Comparison of ENCODE assay signal across 22 cellular contexts in genomic region chr9:90861826-90862740, GRCh38.
DNase-seq lines count a peak whose midpoint lies in the region; ATAC-seq and TF ChIP-seq lines count a peak whose summit lies in the region.
"Had no signal": no experiment of that assay in that cellular context is flagged by ENCODE, and none has a peak within 500 bp of the region (broad histone marks: within the 10 kb centered on the region; RNA-seq: fewer than 3 reads in every experiment).

No MANE protein-coding gene starts in this region.

- H3K4me3 Mint-ChIP-seq in CD14-positive monocyte (no peak overlapping the region), memory B cell (no peak overlapping the region)
- no peak overlapping the region for H3K4me3 Mint-ChIP-seq in activated CD8-positive, alpha-beta memory T cell treated with anti-CD3 and anti-CD28 coated beads, Interleukin-2, amount 10 ng/mL, durations not matched to agents 7 days and 5 days
- H3K4me3 Mint-ChIP-seq in stimulated activated naive B cell treated with anti-CD40 and anti-IgM and Interleukin-4, amounts not matched to agents 10 μg/mL and 1 μg/mL and 100 μg/mL, for 72 hours = no peak overlapping the region
- H3K4me3 Mint-ChIP-seq: CD8-positive, alpha-beta memory T cell; GM23338 had no signal

- peaks cover 83 to 96% of the 10 kb centered on the region in 2 donors for H3K36me3 Mint-ChIP-seq in CD14-positive monocyte
- no peaks in the 10 kb centered on the region for H3K36me3 Mint-ChIP-seq in activated CD8-positive, alpha-beta memory T cell treated with anti-CD3 and anti-CD28 coated beads, Interleukin-2, amount 10 ng/mL, durations not matched to agents 7 days and 5 days
- H3K36me3 Mint-ChIP-seq in memory B cell = peaks cover 25% of the 10 kb centered on the region
- H3K36me3 Mint-ChIP-seq in stimulated activated naive B cell treated with anti-CD40 and anti-IgM and Interleukin-4, amounts not matched to agents 10 μg/mL and 1 μg/mL and 100 μg/mL, for 72 hours = peaks cover 32 to 70% of the 10 kb centered on the region in 2 donors
- H3K36me3 Mint-ChIP-seq: CD8-positive, alpha-beta memory T cell had no signal

- H3K9me3 Mint-ChIP-seq in CD14-positive monocyte (peaks cover 0 to 2% (median 0%) of the 10 kb centered on the region in 7 donors), memory B cell (no peaks in the 10 kb centered on the region)
- no peaks in the 10 kb centered on the region for H3K9me3 Mint-ChIP-seq in activated CD8-positive, alpha-beta memory T cell treated with anti-CD3 and anti-CD28 coated beads, Interleukin-2, amount 10 ng/mL, durations not matched to agents 7 days and 5 days (ENCODE audit: low read depth)
- H3K9me3 Mint-ChIP-seq in stimulated activated naive B cell treated with anti-CD40 and anti-IgM and Interleukin-4, amounts not matched to agents 10 μg/mL and 1 μg/mL and 100 μg/mL, for 72 hours = no peaks in the 10 kb centered on the region
- H3K9me3 Mint-ChIP-seq: CD8-positive, alpha-beta memory T cell; GM23338 had no signal

- DNase-seq in CD14-positive monocyte (ENCODE audit: low spot score) = no peak
- DNase-seq in activated CD8-positive, alpha-beta memory T cell treated with anti-CD3 and anti-CD28 coated beads, Interleukin-2, amount 10 ng/mL, durations not matched to agents 7 days and 5 days = peak; percentile 16
- no peak for DNase-seq in memory B cell (ENCODE audit: low spot score in 2 of 2)
- DNase-seq in stimulated activated naive B cell treated with anti-CD40 and anti-IgM and Interleukin-4, amounts not matched to agents 10 μg/mL and 1 μg/mL and 100 μg/mL, for 72 hours = no peak
- no peak for DNase-seq in 8988T
- no peak for DNase-seq in NCI-H226
- no peak for DNase-seq in NCI-H187 (lab: John Stamatoyannopoulos, UW)
- DNase-seq: Calu3; CD8-positive, alpha-beta memory T cell; DMS79 treated with DMSO at 0.1 percent for 48 hours; GF-D8; HCEC 1CT; NCI-H1048; NCI-H1417; NCI-H1694 treated with DMSO at 0.1 percent for 48 hours; NCI-H2081 treated with DMSO at 0.1 percent for 48 hours; NCI-H2171; NCI-H345; NCI-H524 treated with DMSO at 0.1 percent for 48 hours; NCI-H774; SIG-M5 had no signal

- H3K27me3 Mint-ChIP-seq in CD14-positive monocyte (ENCODE audit: low read depth in 3 of 3) (no peaks in the 10 kb centered on the region), memory B cell (no peaks in the 10 kb centered on the region)
- peaks cover 10% of the 10 kb centered on the region for H3K27me3 Mint-ChIP-seq in activated CD8-positive, alpha-beta memory T cell treated with anti-CD3 and anti-CD28 coated beads, Interleukin-2, amount 10 ng/mL, durations not matched to agents 7 days and 5 days
- no peaks in the 10 kb centered on the region for H3K27me3 Mint-ChIP-seq in stimulated activated naive B cell treated with anti-CD40 and anti-IgM and Interleukin-4, amounts not matched to agents 10 μg/mL and 1 μg/mL and 100 μg/mL, for 72 hours

- no peak for TF ChIP-seq CTCF in CD14-positive monocyte (IDR thresholded peaks at IDR 0.05)

- H3K4me1 Mint-ChIP-seq in CD14-positive monocyte (peaks cover 34% of the 10 kb centered on the region), memory B cell (peaks cover 33% of the 10 kb centered on the region)
- H3K4me1 Mint-ChIP-seq in activated CD8-positive, alpha-beta memory T cell treated with anti-CD3 and anti-CD28 coated beads, Interleukin-2, amount 10 ng/mL, durations not matched to agents 7 days and 5 days = peaks cover 15% of the 10 kb centered on the region
- H3K4me1 Mint-ChIP-seq in stimulated activated naive B cell treated with anti-CD40 and anti-IgM and Interleukin-4, amounts not matched to agents 10 μg/mL and 1 μg/mL and 100 μg/mL, for 72 hours = peaks cover 43 to 64% of the 10 kb centered on the region in 2 donors

- CTCF ChIA-PET in activated CD8-positive, alpha-beta memory T cell treated with anti-CD3 and anti-CD28 coated beads, Interleukin-2, amount 10 ng/mL, durations not matched to agents 7 days and 5 days (lab: Charles Lee) = no interaction called here

- intact Hi-C loops in CD14-positive monocyte (cut with micrococcal nuclease) = loop anchor here in 1 of 2 donors (10.0 kb wide), 1 partner anchor 1257 kb away; the partner anchor contains the start of gene GADD45G

- no peak for ATAC-seq in activated CD8-positive, alpha-beta memory T cell treated with anti-CD3 and anti-CD28 coated beads, Interleukin-2, amount 10 ng/mL, durations not matched to agents 7 days and 5 days
- ATAC-seq in memory B cell (ENCODE audit: low read depth) = no peak
- no peak for ATAC-seq in stimulated activated naive B cell treated with anti-CD40 and anti-IgM and Interleukin-4, amounts not matched to agents 10 μg/mL and 1 μg/mL and 100 μg/mL, for 72 hours (replicated peaks)
- ATAC-seq: GM23338 had no signal

- H3K27ac Mint-ChIP-seq in CD14-positive monocyte (peak overlapping the region in 6 of 7 donors; percentile 78 to 91 (median 82)), memory B cell (peak overlapping the region; percentile 72)
- no peak overlapping the region for H3K27ac Mint-ChIP-seq in activated CD8-positive, alpha-beta memory T cell treated with anti-CD3 and anti-CD28 coated beads, Interleukin-2, amount 10 ng/mL, durations not matched to agents 7 days and 5 days
- H3K27ac Mint-ChIP-seq in stimulated activated naive B cell treated with anti-CD40 and anti-IgM and Interleukin-4, amounts not matched to agents 10 μg/mL and 1 μg/mL and 100 μg/mL, for 72 hours = peak overlapping the region; percentile 42
- H3K27ac Mint-ChIP-seq: GM23338 had no signal
